Comparison of ENCODE assay signal across 1 cellular context in the genomic region with DNA sequence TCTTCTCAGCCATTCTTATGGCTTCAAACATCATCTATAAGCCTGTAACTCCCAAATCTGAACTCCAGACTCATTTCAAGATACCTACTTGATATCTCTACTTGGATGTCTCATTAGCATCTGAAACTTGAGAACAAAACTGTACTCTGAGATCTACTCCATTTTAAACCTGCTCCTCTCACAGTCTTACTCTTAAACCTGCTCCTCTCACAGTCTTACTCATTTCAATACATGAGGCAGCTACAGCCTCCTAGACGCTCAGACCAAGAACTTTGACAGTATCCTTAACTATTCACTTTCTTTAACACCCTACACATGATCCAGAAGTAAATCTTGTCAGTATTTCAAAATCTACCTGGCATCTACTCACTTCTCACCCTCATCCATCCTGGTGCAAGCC.
TF ChIP-seq lines count a peak whose summit lies in the region.

No MANE protein-coding gene starts in this region.

TF ChIP-seq in IMR-90, 13 proteins besides CTCF, POLR2A, EP300 and RAD21:
- TF ChIP-seq, protein P1, sequence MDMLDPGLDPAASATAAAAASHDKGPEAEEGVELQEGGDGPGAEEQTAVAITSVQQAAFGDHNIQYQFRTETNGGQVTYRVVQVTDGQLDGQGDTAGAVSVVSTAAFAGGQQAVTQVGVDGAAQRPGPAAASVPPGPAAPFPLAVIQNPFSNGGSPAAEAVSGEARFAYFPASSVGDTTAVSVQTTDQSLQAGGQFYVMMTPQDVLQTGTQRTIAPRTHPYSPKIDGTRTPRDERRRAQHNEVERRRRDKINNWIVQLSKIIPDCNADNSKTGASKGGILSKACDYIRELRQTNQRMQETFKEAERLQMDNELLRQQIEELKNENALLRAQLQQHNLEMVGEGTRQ (IDR thresholded peaks at IDR 0.05; ENCODE audit: low read depth, low read length): no peak
- no peak for TF ChIP-seq RCOR1 (IDR thresholded peaks at IDR 0.05; ENCODE audit: insufficient replicate concordance, low read length)
- TF ChIP-seq SMC3 (IDR thresholded peaks at IDR 0.05; ENCODE audit: low read depth, low read length): no peak
- no peak for TF ChIP-seq CEBPB (IDR thresholded peaks at IDR 0.05; ENCODE audit: low read depth, low read length)
- no peak for TF ChIP-seq CHD1 (IDR thresholded peaks at IDR 0.05; ENCODE audit: low read depth, low read length)
